1 cellular context compared by ENCODE assay signal in genomic region chr14:84749191-84749945, GRCh38.
TF ChIP-seq lines count a peak whose summit lies in the region.

No MANE protein-coding gene starts in this region.

TF ChIP-seq in GM23338, 12 proteins besides CTCF, POLR2A, EP300 and RAD21 (continued from another document):
- TF ChIP-seq ZNF462 (CRISPR knock-in tag; IDR thresholded peaks at IDR 0.05) = no peak
- TF ChIP-seq EZH2phosphoT487 (IDR thresholded peaks at IDR 0.05; ENCODE audit: unreplicated experiment) = no peak
- TF ChIP-seq JUNB (IDR thresholded peaks at IDR 0.05; ENCODE audit: unreplicated experiment) = no peak
- no peak for TF ChIP-seq STAT1 (IDR thresholded peaks at IDR 0.05; ENCODE audit: unreplicated experiment)
- TF ChIP-seq NANOG (IDR thresholded peaks at IDR 0.05; ENCODE audit: borderline replicate concordance) = no peak
- no peak for TF ChIP-seq EZH2 (IDR thresholded peaks at IDR 0.05; ENCODE audit: low read depth, unreplicated experiment)
- TF ChIP-seq CREB1 (CRISPR knock-in tag; IDR thresholded peaks at IDR 0.05; ENCODE audit: low read depth) = no peak
- TF ChIP-seq ZNF331 (CRISPR knock-in tag; IDR thresholded peaks at IDR 0.05; ENCODE audit: low read depth) = no peak
- no peak for TF ChIP-seq POLR2AphosphoS5 (IDR thresholded peaks at IDR 0.05; ENCODE audit: low read depth)
